ENCODE assay signal across 17 cellular contexts in genomic region chr6:132712366-132712765, GRCh38. TPM values are rescaled to one million over a fixed set of nuclear protein-coding genes. Genes with fewer than 3 reads are reported as not detected.
DNase-seq lines count a peak whose midpoint lies in the region; ATAC-seq lines count a peak whose summit lies in the region.
"Had no signal": no experiment of that assay in that cellular context is flagged by ENCODE, and none has a peak within 500 bp of the region (broad histone marks: within the 10 kb centered on the region; RNA-seq: fewer than 3 reads in every experiment).

No MANE protein-coding gene starts in this region.

- ATAC-seq in T-helper 17 cell, result no peak
- no peak for ATAC-seq in HG02571 (IDR thresholded peaks at IDR 0.05; ENCODE audit: unreplicated experiment)
- no peak for ATAC-seq in HG03280 (IDR thresholded peaks at IDR 0.05; ENCODE audit: unreplicated experiment)

- H3K4me1 Mint-ChIP-seq in T-helper 17 cell, result no peaks in the 10 kb centered on the region
- H3K4me1 Mint-ChIP-seq: neural crest cell had no signal

- H3K9me3 ChIP-seq in T-helper 17 cell (ENCODE audit: control insufficient read depth, low read length, poor library complexity, severe bottlenecking), result no peaks in the 10 kb centered on the region
- H3K9me3 ChIP-seq: left ventricle myocardium inferior, spleen had no signal

- no peak overlapping the region for H3K27ac Mint-ChIP-seq in T-helper 17 cell
- H3K27ac Mint-ChIP-seq: H9 had no signal

- no peak overlapping the region for H3K4me3 Mint-ChIP-seq in T-helper 17 cell
- H3K4me3 Mint-ChIP-seq: H9, neural crest cell had no signal

- H3K27me3 Mint-ChIP-seq in T-helper 17 cell, result peaks cover 47% of the 10 kb centered on the region

- peak; percentile 56 for DNase-seq in HS-5 (ENCODE audit: low read depth)
- DNase-seq in astrocyte of the hippocampus (ENCODE audit: low read depth, low spot score), result peak; percentile 15
- DNase-seq in hepatic stellate cell (ENCODE audit: low spot score), result peak; percentile 8
- no peak for DNase-seq in T-helper 17 cell
- no peak for DNase-seq in NCI-H526 treated with DMSO at 0.1 percent for 48 hours (lab: John Stamatoyannopoulos, UW)
- DNase-seq: activated CD8-positive, alpha-beta memory T cell treated with anti-CD3 and anti-CD28 coated beads for 24 hours; activated effector memory CD4-positive, alpha-beta T cell treated with Interleukin-2 at 50 U/mL for 16 hours; anterior cingulate cortex; COR-L47; H9; head of caudate nucleus; left ventricle myocardium inferior; spleen; WERI-Rb-1 had no signal

- H3K36me3 Mint-ChIP-seq in T-helper 17 cell (ENCODE audit: low read depth), result no peaks in the 10 kb centered on the region

RNA-seq across cellular contexts. Expression of gene VNN1, which starts 1.5 kb away (rescaled TPM):
- under 1 TPM; 0.22 to 0.42 TPM for total RNA-seq in T-helper 17 cell
- total RNA-seq: H9, neural crest cell had no signal

RNA-seq across cellular contexts. Expression of gene VNN2, which starts 45.3 kb away (rescaled TPM):
- 1 to 10 TPM; 2.1 to 5.2 TPM for total RNA-seq in T-helper 17 cell
- total RNA-seq: H9, neural crest cell had no signal

RNA-seq across cellular contexts. Expression of gene TAAR1, which starts 53.4 kb away (rescaled TPM):
- total RNA-seq in T-helper 17 cell, result not detected
- total RNA-seq: H9, left ventricle myocardium inferior, neural crest cell had no signal

Comparison
In these comparisons a context has a peak if more than half of its experiments do, and no peak if none do; other contexts are left out.
1. DNase-seq: peak in HS-5 (single experiment), astrocyte of the hippocampus (single experiment) and hepatic stellate cell (single experiment); none in T-helper 17 cell (0 of 3) and NCI-H526 treated with DMSO at 0.1 percent for 48 hours (single experiment).